ENCODE assay signal across 10 cellular contexts in the genomic region with DNA sequence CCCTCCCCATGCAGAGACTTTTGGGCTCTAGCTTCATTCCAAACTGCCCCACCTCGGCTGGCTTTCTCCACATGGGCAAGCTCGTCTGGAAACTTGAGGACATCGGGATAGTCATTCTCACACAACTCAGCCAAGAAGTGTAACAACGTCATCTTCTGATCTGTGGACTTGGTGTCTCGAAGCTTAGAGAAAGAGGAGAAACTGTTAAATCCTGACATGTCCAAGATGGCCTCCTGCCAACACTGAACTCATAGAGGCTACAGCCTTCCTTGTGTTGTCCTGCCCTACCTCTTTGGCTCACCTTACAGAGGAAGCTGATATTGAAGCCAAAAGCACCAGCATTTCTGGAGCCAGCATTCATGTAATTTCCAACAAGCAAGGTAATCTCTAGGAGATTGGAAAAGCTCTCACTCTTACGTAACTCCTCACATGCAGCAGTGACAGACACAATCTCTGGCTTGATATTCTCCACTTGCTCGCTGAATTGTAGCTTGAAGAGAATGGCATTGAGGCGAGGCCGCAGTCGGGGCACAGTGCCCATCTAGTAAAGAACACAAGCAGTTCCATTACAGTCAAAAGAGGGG. TPM values are rescaled to one million over a fixed set of nuclear protein-coding genes. Genes with fewer than 3 reads are reported as not detected.
DNase-seq lines count a peak whose midpoint lies in the region; TF ChIP-seq lines count a peak whose summit lies in the region.
"Had no signal": no experiment of that assay in that cellular context is flagged by ENCODE, and none has a peak within 500 bp of the region (broad histone marks: within the 10 kb centered on the region; RNA-seq: fewer than 3 reads in every experiment).

No MANE protein-coding gene starts in this region.

- no peak overlapping the region for H3K4me3 Mint-ChIP-seq in IgD-negative memory B cell
- peak overlapping the region in 1 of 5 experiments; percentile 44 for H3K4me3 Mint-ChIP-seq in brain

- H3K4me1 Mint-ChIP-seq in IgD-negative memory B cell (peaks cover 6 to 20% (median 8%) of the 10 kb centered on the region in 3 donors), brain (peaks cover 49% of the 10 kb centered on the region)

- TF ChIP-seq CTCF in brain (conservative IDR thresholded peaks at IDR 0.05) = no peak
- TF ChIP-seq CTCF in spleen (IDR thresholded peaks at IDR 0.05 in 8 of 11, conservative IDR thresholded peaks at IDR 0.05 in 3 of 11) = no peak
- no peak for TF ChIP-seq CTCF in Peyer's patch (IDR thresholded peaks at IDR 0.05)

- TF ChIP-seq POLR2A in spleen (IDR thresholded peaks at IDR 0.05) (no peak), Peyer's patch (IDR thresholded peaks at IDR 0.05) (no peak)

- H3K36me3 ChIP-seq in spleen (peaks cover 0 to 99% (median 61%) of the 10 kb centered on the region in 6 donors), Peyer's patch (peaks cover 0 to 69% (median 0%) of the 10 kb centered on the region in 3 donors)

- no peaks in the 10 kb centered on the region for H3K27me3 Mint-ChIP-seq in IgD-negative memory B cell
- H3K27me3 Mint-ChIP-seq in brain = no peaks in the 10 kb centered on the region

- intact Hi-C loops in spleen (cut with DNase I; ENCODE audit: low total_unique reads) = no loop called here

- H3K4me1 ChIP-seq in spleen (peaks cover 7 to 52% (median 27%) of the 10 kb centered on the region in 6 donors), Peyer's patch (peaks cover 0 to 19% (median 2%) of the 10 kb centered on the region in 4 donors)

- H3K27me3 ChIP-seq in spleen (replicated peaks in 1 of 7) (no peaks in the 10 kb centered on the region), Peyer's patch (no peaks in the 10 kb centered on the region)

- H3K27ac Mint-ChIP-seq in IgD-negative memory B cell (peak overlapping the region in 2 of 3 donors; percentile 65 to 95), brain (peak overlapping the region in 4 of 5 experiments; percentile 31 to 93 (median 80))

- H3K9me3 ChIP-seq in spleen (no peaks in the 10 kb centered on the region), Peyer's patch (no peaks in the 10 kb centered on the region)

- WGBS in spleen, 5 donors = 81 to 91% (median 87%) methylated on average over 10 of the region's 10 CpGs

- H3K4me3 ChIP-seq in spleen (no peak overlapping the region), Peyer's patch (no peak overlapping the region)

- peak overlapping the region in 5 of 8 donors; percentile 0 to 45 (median 29) for H3K27ac ChIP-seq in spleen
- H3K27ac ChIP-seq in Peyer's patch = peak overlapping the region in 2 of 4 donors; percentile 16 to 39

- H3K9me3 Mint-ChIP-seq in IgD-negative memory B cell (no peaks in the 10 kb centered on the region), brain (no peaks in the 10 kb centered on the region)

- peaks cover 8% of the 10 kb centered on the region for H3K36me3 Mint-ChIP-seq in IgD-negative memory B cell
- H3K36me3 Mint-ChIP-seq in brain = peaks cover 46% of the 10 kb centered on the region

- DNase-seq in iris pigment epithelial cell (ENCODE audit: low read depth) (peak; percentile 30), spleen (no peak), D341Med (ENCODE audit: low spot score) (no peak), Peyer's patch (no peak), SKM-1 (lab: John Stamatoyannopoulos, UW; ENCODE audit: unreplicated experiment) (no peak), NCI-H146 treated with DMSO at 0.1 percent for 48 hours (lab: John Stamatoyannopoulos, UW; ENCODE audit: unreplicated experiment) (no peak)
- DNase-seq: activated naive CD4-positive, alpha-beta T cell treated with anti-CD3 and anti-CD28 coated beads, Interleukin-2, amount 50 U/mL, for 16 hours; NCI-H2171 had no signal

RNA-seq across cellular contexts. Expression of gene PCDHGC5, which starts 39.6 kb away (rescaled TPM):
- not detected for polyA plus RNA-seq in IgD-negative memory B cell
- 4.3 TPM for polyA plus RNA-seq in brain (ENCODE audit: insufficient read depth, low read depth, low replicate concordance)
- total RNA-seq in spleen = 1 to 10 TPM in 5 of 7 donors, under 1 TPM in 2; 0.93 to 2.5 (median 1.2) TPM
- under 1 TPM in 2 of 3 donors, not detected in 1; 0.02 to 0.10 TPM for polyA plus RNA-seq in spleen
- total RNA-seq in Peyer's patch = 1 to 10 TPM in 1 of 4 donors, under 1 TPM in 2, not detected in 1; 0.67 to 1.4 (median 0.95) TPM

RNA-seq across cellular contexts. Expression of gene PCDHGC4, which starts 43.7 kb away (rescaled TPM):
- polyA plus RNA-seq in IgD-negative memory B cell = not detected
- polyA plus RNA-seq in brain (ENCODE audit: insufficient read depth, low read depth, low replicate concordance) = 31.8 TPM
- 1 to 10 TPM; 1.3 to 3.9 (median 2.6) TPM for total RNA-seq in spleen
- polyA plus RNA-seq in spleen = under 1 TPM in 2 of 3 donors, not detected in 1; 0.03 TPM
- 10 to 100 TPM in 1 of 4 donors, 1 to 10 TPM in 3; 1.7 to 11.3 (median 5.3) TPM for total RNA-seq in Peyer's patch

RNA-seq across cellular contexts. Expression of gene PCDHGC3, which starts 52.7 kb away (rescaled TPM):
- 3.9 TPM for polyA plus RNA-seq in IgD-negative memory B cell
- 246 TPM for polyA plus RNA-seq in brain (ENCODE audit: insufficient read depth, low read depth, low replicate concordance)
- total RNA-seq in spleen = 10 to 100 TPM; 10.7 to 26.7 (median 22.5) TPM
- 10 to 100 TPM in 2 of 3 donors, 1 to 10 TPM in 1; 7.0 to 12.7 (median 10.3) TPM for polyA plus RNA-seq in spleen
- 10 to 100 TPM; 10.2 to 29.7 (median 16.7) TPM for total RNA-seq in Peyer's patch

Comparison
In these comparisons a context has a peak if more than half of its experiments do, and no peak if none do; other contexts are left out.
1. RNA of gene PCDHGC4, which starts 43.7 kb away (polyA plus RNA-seq): 31.8 TPM in brain (single experiment); 0.03 TPM in spleen and not detected in IgD-negative memory B cell (single experiment); every median in the first group is over 10 times any median in the second.
2. RNA of gene PCDHGC3, which starts 52.7 kb away (polyA plus RNA-seq): 246 TPM in brain (single experiment); 7.0 to 12.7 TPM in spleen and 3.9 TPM in IgD-negative memory B cell (single experiment); every median in the first group is over 10 times any median in the second.